In the genomic region with DNA sequence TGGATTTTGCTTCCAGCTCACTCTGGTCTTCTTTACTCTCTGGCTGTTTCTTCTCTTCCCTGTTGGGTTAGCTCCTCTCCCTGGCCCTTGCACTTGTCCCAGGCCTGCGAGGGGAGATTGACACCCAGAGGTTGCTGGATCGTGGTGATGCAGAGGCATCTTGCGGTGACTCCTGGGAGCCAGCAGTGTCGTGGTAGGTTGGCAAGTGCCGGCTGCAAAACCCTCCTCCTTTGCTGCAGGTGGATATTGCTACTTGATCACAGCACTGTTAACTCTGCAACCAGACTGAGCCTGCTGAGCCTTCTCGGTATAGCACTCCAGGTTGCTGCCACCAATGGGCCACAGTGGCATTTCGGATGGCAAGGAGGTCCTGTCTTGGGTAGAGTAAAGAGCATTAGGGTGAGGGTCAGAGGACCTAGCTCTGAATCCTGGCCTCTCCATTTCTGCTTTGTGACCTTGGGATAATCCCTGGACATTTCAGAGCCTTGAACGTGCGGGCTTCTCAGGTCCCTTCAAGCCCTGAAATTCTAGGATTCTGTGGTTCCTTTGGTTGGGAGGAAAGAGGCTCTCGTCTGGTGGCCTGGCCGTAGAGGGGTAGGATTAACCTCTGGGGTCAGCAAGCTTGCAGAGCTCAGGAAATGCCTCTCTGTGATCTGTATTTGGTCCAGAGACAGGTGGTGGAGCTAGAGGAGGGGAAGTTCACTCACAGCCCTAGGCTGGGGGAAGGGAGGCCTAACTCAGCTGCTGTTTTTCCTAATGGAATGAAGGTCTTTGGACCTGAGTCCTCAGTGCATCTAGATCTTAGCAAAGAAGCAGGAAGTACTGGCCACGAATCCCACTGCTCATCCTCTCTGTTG, we compare ENCODE assay signal across 1 cellular context.
TF ChIP-seq lines count a peak whose summit lies in the region.

No MANE protein-coding gene starts in this region.

TF ChIP-seq in WTC11, 78 proteins besides CTCF, POLR2A, EP300 and RAD21 (continued from another document):
- TF ChIP-seq, protein P1, sequence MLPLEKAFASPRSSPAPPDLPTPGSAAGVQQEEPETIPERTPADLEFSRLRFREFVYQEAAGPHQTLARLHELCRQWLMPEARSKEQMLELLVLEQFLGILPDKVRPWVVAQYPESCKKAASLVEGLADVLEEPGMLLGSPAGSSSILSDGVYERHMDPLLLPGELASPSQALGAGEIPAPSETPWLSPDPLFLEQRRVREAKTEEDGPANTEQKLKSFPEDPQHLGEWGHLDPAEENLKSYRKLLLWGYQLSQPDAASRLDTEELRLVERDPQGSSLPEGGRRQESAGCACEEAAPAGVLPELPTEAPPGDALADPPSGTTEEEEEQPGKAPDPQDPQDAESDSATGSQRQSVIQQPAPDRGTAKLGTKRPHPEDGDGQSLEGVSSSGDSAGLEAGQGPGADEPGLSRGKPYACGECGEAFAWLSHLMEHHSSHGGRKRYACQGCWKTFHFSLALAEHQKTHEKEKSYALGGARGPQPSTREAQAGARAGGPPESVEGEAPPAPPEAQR (CRISPR knock-in tag; IDR thresholded peaks at IDR 0.05), result no peak
- no peak for TF ChIP-seq PRRX2 (CRISPR knock-in tag; IDR thresholded peaks at IDR 0.05)
- no peak for TF ChIP-seq ESRRA (CRISPR knock-in tag; IDR thresholded peaks at IDR 0.05; ENCODE audit: borderline replicate concordance)
- no peak for TF ChIP-seq NFYB (CRISPR knock-in tag; conservative IDR thresholded peaks at IDR 0.05; ENCODE audit: low read depth)
